In the genomic region with DNA sequence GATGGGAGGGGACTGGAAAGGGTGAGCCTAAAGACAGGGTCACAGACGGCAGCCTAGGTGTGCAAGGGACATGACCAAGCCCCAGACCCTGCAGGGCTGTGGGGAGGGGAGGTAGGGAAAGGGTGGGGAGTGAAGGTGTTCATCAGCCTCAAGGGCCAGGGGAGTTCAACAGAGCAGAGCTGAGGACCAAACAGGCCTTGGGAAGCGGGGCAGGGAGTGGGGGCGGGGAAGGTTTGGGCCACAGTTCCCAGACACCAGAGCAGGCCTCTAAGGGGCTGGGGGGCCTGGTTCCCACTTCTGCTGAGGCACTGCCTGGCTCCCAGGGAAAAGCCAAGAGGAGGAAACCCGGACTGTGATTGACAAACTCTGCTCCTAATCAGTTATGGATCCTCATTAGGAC, we compare ENCODE assay signal across 28 cellular contexts.
"Had no signal": no experiment of that assay in that cellular context is flagged by ENCODE, and none has a peak within 500 bp of the region (broad histone marks: within the 10 kb centered on the region; RNA-seq: fewer than 3 reads in every experiment).

No MANE protein-coding gene starts in this region.

- ATAC-seq: naive thymus-derived CD8-positive, alpha-beta T cell; natural killer cell treated with Interleukin-12 subunit alpha and Interleukin-12 subunit beta and Interleukin-15 and Interleukin-18, amount 100 ng/mL, for 72 hours; pancreas; right lobe of liver; stimulated activated effector memory CD8-positive, alpha-beta T cell treated with anti-CD3 and anti-CD28 coated beads, Interleukin-12 subunit alpha, Interleukin-12 subunit beta, amount 100 ng/mL, for 72 hours; stimulated activated naive B cell treated with anti-CD40 and anti-IgM and Interleukin-4, amounts not matched to agents 10 μg/mL and 1 μg/mL and 100 μg/mL, for 72 hours had no signal

- H3K4me1 Mint-ChIP-seq: naive B cell; naive thymus-derived CD8-positive, alpha-beta T cell; neural crest cell; stimulated activated effector memory CD8-positive, alpha-beta T cell treated with anti-CD3 and anti-CD28 coated beads, Interleukin-12 subunit alpha, Interleukin-12 subunit beta, amount 100 ng/mL, for 72 hours; stimulated activated naive B cell treated with anti-CD40 and anti-IgM and Interleukin-4, amounts not matched to agents 10 μg/mL and 1 μg/mL and 100 μg/mL, for 72 hours had no signal

- H3K27ac ChIP-seq: pancreas, prostate gland, right atrium auricular region, right lobe of liver, skin epidermis, stomach, thoracic aorta, thyroid gland, tibial nerve, upper lobe of left lung, vagina had no signal

- H3K36me3 ChIP-seq: pancreas, prostate gland, right atrium auricular region, right lobe of liver, stomach, thoracic aorta, thyroid gland, tibial nerve, upper lobe of left lung, vagina had no signal

- H3K36me3 Mint-ChIP-seq: naive B cell; naive thymus-derived CD8-positive, alpha-beta T cell; natural killer cell treated with Interleukin-12 subunit alpha and Interleukin-12 subunit beta and Interleukin-15 and Interleukin-18, amount 100 ng/mL, for 72 hours; stimulated activated effector memory CD8-positive, alpha-beta T cell treated with anti-CD3 and anti-CD28 coated beads, Interleukin-12 subunit alpha, Interleukin-12 subunit beta, amount 100 ng/mL, for 72 hours; stimulated activated naive B cell treated with anti-CD40 and anti-IgM and Interleukin-4, amounts not matched to agents 10 μg/mL and 1 μg/mL and 100 μg/mL, for 72 hours had no signal

- H3K9me3 ChIP-seq: pancreas, prostate gland, right atrium auricular region, right lobe of liver, stomach, thoracic aorta, thyroid gland, tibial nerve, upper lobe of left lung, vagina had no signal

- H3K9me3 Mint-ChIP-seq: naive thymus-derived CD8-positive, alpha-beta T cell; natural killer cell treated with Interleukin-12 subunit alpha and Interleukin-12 subunit beta and Interleukin-15 and Interleukin-18, amount 100 ng/mL, for 72 hours; nephron progenitor cell; neural crest cell; stimulated activated effector memory CD8-positive, alpha-beta T cell treated with anti-CD3 and anti-CD28 coated beads, Interleukin-12 subunit alpha, Interleukin-12 subunit beta, amount 100 ng/mL, for 72 hours; stimulated activated naive B cell treated with anti-CD40 and anti-IgM and Interleukin-4, amounts not matched to agents 10 μg/mL and 1 μg/mL and 100 μg/mL, for 72 hours; stimulated activated naive CD8-positive, alpha-beta T cell treated with anti-CD3 and anti-CD28 coated beads, Interleukin-15, Interleukin-2, amounts not matched to agents 100 ng/mL and 50 ng/mL, for 24 hours had no signal

- H3K4me3 ChIP-seq: pancreas, prostate gland, right atrium auricular region, right lobe of liver, skin epidermis, smooth muscle cell, stomach, thoracic aorta, thyroid gland, tibial nerve, upper lobe of left lung, vagina had no signal

- DNase-seq: naive B cell; naive thymus-derived CD8-positive, alpha-beta T cell; nephron progenitor cell; occipital lobe; retina; stimulated activated CD4-positive, alpha-beta T cell treated with anti-CD3 and anti-CD28 coated beads, Interleukin-15, amount 100 ng/mL, for 24 hours; stimulated activated CD4-positive, alpha-beta T cell treated with anti-CD3 and anti-CD28 coated beads, Interleukin-2, amount 100 ng/mL, for 24 hours; stimulated activated CD4-positive, alpha-beta T cell treated with anti-CD3 and anti-CD28 coated beads, Interleukin-2, amount 100 ng/mL, for 48 hours; stimulated activated CD4-positive, alpha-beta T cell treated with anti-CD3 and anti-CD28 coated beads, Interleukin-4, amount 100 ng/mL, for 24 hours; stimulated activated naive B cell treated with anti-CD40 and anti-IgM and Interleukin-4, amounts not matched to agents 10 μg/mL and 1 μg/mL and 100 μg/mL, for 72 hours; stimulated activated naive CD4-positive, alpha-beta T cell treated with Interleukin-2 at 50 U/mL for 16 hours; stomach; thyroid gland; trophoblast cell; upper lobe of left lung had no signal

- H3K4me2 ChIP-seq: smooth muscle cell had no signal

- H3K4me3 Mint-ChIP-seq: naive B cell; naive thymus-derived CD8-positive, alpha-beta T cell; natural killer cell treated with Interleukin-12 subunit alpha and Interleukin-12 subunit beta and Interleukin-15 and Interleukin-18, amount 100 ng/mL, for 72 hours; nephron progenitor cell; neural crest cell; stimulated activated effector memory CD8-positive, alpha-beta T cell treated with anti-CD3 and anti-CD28 coated beads, Interleukin-12 subunit alpha, Interleukin-12 subunit beta, amount 100 ng/mL, for 72 hours; stimulated activated naive B cell treated with anti-CD40 and anti-IgM and Interleukin-4, amounts not matched to agents 10 μg/mL and 1 μg/mL and 100 μg/mL, for 72 hours; stimulated activated naive CD8-positive, alpha-beta T cell treated with anti-CD3 and anti-CD28 coated beads, Interleukin-15, Interleukin-2, amounts not matched to agents 100 ng/mL and 50 ng/mL, for 24 hours had no signal

- H3K4me1 ChIP-seq: pancreas, prostate gland, right atrium auricular region, right lobe of liver, stomach, tibial nerve, upper lobe of left lung, vagina had no signal

- H3K27ac Mint-ChIP-seq: naive thymus-derived CD8-positive, alpha-beta T cell; natural killer cell treated with Interleukin-12 subunit alpha and Interleukin-12 subunit beta and Interleukin-15 and Interleukin-18, amount 100 ng/mL, for 72 hours; nephron progenitor cell; stimulated activated effector memory CD8-positive, alpha-beta T cell treated with anti-CD3 and anti-CD28 coated beads, Interleukin-12 subunit alpha, Interleukin-12 subunit beta, amount 100 ng/mL, for 72 hours; stimulated activated naive B cell treated with anti-CD40 and anti-IgM and Interleukin-4, amounts not matched to agents 10 μg/mL and 1 μg/mL and 100 μg/mL, for 72 hours; stimulated activated naive CD8-positive, alpha-beta T cell treated with anti-CD3 and anti-CD28 coated beads, Interleukin-15, Interleukin-2, amounts not matched to agents 100 ng/mL and 50 ng/mL, for 24 hours had no signal

- H3K27me3 ChIP-seq: pancreas, right atrium auricular region, right lobe of liver, thyroid gland, tibial nerve, upper lobe of left lung, vagina had no signal
